8 cellular contexts compared by ENCODE assay signal in the genomic region with DNA sequence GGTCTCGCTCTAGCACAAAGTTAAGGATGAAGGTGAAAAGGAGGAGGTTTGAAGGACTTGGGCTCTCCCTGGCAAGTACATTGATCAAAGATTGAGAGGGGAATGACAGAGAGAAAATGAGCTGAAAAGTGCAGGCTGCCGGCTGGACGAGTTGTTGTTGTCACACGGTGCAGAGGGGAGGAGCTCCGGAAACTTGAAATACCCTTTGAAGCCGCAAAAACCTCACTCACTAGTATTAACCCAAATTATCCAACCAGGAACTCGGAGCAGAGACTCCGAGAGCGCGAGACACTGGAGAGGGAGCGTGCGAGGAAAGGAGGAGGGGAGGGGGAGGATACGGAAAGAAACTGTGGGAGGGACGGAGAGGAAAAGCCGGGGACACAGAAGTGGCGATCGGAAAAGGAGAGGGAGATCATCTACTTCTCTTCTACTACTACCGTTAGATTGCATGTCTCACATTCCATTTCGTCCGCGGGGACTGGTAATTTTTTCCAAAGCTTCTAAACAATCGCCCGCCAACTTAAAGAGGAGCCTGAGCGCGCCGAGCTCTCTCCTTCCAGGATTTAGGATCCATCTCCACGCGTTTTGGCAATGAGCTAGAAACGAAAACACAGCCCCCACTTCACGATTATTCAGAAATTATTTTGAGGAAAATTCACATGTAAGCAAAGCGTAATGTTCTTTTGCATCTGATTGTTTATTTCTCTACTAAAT. TPM values are rescaled to one million over a fixed set of nuclear protein-coding genes. Genes with fewer than 3 reads are reported as not detected.
DNase-seq lines count a peak whose midpoint lies in the region; ATAC-seq and TF ChIP-seq lines count a peak whose summit lies in the region.

A gene (minus strand): TSS at position 104 of the 714 bp plus-strand sequence.

- peak in 2 of 3 donors; percentile 45 to 57 for TF ChIP-seq POLR2A in body of pancreas (IDR thresholded peaks at IDR 0.05)

- H3K27ac ChIP-seq in body of pancreas: peak within 1 kb of the TSS; percentile 35 to 75 (median 62)

- peak within 1 kb of the TSS; percentile 6 to 76 for H3K4me3 ChIP-seq in body of pancreas
- peak within 1 kb of the TSS; percentile 69 for H3K4me3 ChIP-seq in iPS-11a (ENCODE audit: low read depth, low read length)

- no peaks in the 10 kb centered on the region for H3K36me3 ChIP-seq in body of pancreas (replicated peaks in 1 of 2; ENCODE audit: insufficient read depth in 1 of 2, low read depth in 2 of 2)

- 2 to 3% methylated on average over 31 of the region's 31 CpGs for WGBS in body of pancreas, 2 donors

- ATAC-seq in Right ventricle myocardium inferior (peak; percentile 80), HG03439 (IDR thresholded peaks at IDR 0.05; ENCODE audit: unreplicated experiment) (peak; percentile 59), body of pancreas (peak; percentile 80)

- DNase-seq in Right ventricle myocardium inferior (ENCODE audit: missing footprints): peak; percentile 74
- no peak for DNase-seq in cardiac septum (ENCODE audit: low spot score)
- peak; percentile 99 for DNase-seq in NCI-H82 treated with DMSO at 0.1 percent for 48 hours (lab: John Stamatoyannopoulos, UW; ENCODE audit: unreplicated experiment)
- peak; percentile 45 to 73 (median 60) for DNase-seq in body of pancreas
- DNase-seq in pulmonary artery endothelial cell (ENCODE audit: low read depth, low spot score): peak; percentile 22
- DNase-seq in NK-92 treated with Interleukin-12 subunit alpha and Interleukin-12 subunit beta, amount 100 ng/mL, for 24 hours (lab: John Stamatoyannopoulos, UW): no peak

- peaks cover 16% of the 10 kb centered on the region for H3K4me1 ChIP-seq in body of pancreas

- intact Hi-C loops in Right ventricle myocardium inferior (cut with DNase I): loop anchor here (2.0 to 10.0 kb wide), 4 partner anchors 152 to 402 kb away; no protein-coding TSS in a partner anchor
- intact Hi-C loops in cardiac septum (cut with DNase I): loop anchor here (5.0 to 10.0 kb wide), 2 partner anchors 240 to 402 kb away; no protein-coding TSS in a partner anchor
- intact Hi-C loops in body of pancreas (cut with DNase I): no loop called here

- TF ChIP-seq CTCF in body of pancreas (IDR thresholded peaks at IDR 0.05): peak in 1 of 7 experiments; percentile 2

- H3K9me3 ChIP-seq in body of pancreas: no peaks in the 10 kb centered on the region

- H3K27me3 ChIP-seq in body of pancreas: no peaks in the 10 kb centered on the region

RNA-seq across cellular contexts. Expression of the gene that starts here (rescaled TPM):
- 4.7 TPM for total RNA-seq in Right ventricle myocardium inferior
- total RNA-seq in cardiac septum: 1.00 TPM
- total RNA-seq in body of pancreas: 1 to 10 TPM; 2.9 to 3.3 TPM
- 0.74 and 2.6 TPM in 2 replicates for total RNA-seq in pulmonary artery endothelial cell

Comparison
In these comparisons a context has a peak if more than half of its experiments do, and no peak if none do; other contexts are left out.
1. DNase-seq: peak in Right ventricle myocardium inferior (single experiment), NCI-H82 treated with DMSO at 0.1 percent for 48 hours (single experiment), body of pancreas (4 of 4) and pulmonary artery endothelial cell (single experiment); none in cardiac septum (single experiment) and NK-92 treated with Interleukin-12 subunit alpha and Interleukin-12 subunit beta, amount 100 ng/mL, for 24 hours (single experiment).
2. Peak in every context shown above with its lines, with median percentiles within 50 percentile points of each other: ATAC-seq.